ENCODE assay signal across 8 cellular contexts in the genomic region with DNA sequence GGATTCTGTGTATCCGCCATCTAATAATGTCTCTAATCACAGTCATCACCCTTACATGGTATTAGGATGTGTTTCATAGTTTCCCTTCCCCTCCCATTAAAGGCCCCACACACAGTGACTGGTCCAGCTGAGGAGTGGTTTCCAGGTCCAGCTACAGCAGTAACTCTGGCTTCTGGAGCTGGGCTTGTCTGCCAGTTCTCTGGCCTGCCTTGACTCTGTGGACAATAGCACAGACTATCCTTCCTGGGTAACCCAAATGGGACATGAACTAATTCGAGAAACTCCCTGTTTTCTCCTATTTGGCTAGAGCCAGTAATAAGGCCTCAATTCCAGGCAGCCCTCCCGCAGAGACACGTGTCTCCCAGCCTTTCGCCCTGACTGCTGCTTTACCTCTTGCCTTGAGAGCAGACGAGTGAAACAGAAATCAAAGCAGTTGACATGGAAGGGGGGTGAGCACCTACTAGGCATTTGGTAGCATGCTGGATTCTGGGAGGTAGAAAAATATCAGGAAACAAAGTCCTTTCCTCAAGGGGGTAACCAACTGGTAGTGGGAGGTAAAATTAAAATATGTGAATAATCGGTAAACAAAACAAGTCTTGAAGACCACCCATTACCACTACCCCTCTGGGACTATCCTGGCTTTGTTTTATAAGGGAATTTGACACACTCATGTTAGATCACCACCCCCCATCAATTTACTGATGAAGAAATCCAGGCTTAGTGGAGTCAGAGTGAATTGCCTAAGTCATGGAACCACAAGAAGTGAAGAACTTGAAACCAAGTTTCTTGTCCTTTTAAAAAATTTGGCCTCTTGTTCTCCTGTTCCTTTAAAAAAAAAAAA. TPM values are rescaled to one million over a fixed set of nuclear protein-coding genes. Genes with fewer than 3 reads are reported as not detected.
DNase-seq lines count a peak whose midpoint lies in the region; ATAC-seq, FAIRE-seq and TF ChIP-seq lines count a peak whose summit lies in the region.

No MANE protein-coding gene starts in this region.

- H3K4me3 ChIP-seq in AG04450 (ENCODE audit: low read depth, low read length) (peak overlapping the region; percentile 67), HEK293 (ENCODE audit: low read depth, low read length) (peak overlapping the region; percentile 61)

- no peaks in the 10 kb centered on the region for H3K9me3 Mint-ChIP-seq in activated naive CD8-positive, alpha-beta T cell treated with anti-CD3 and anti-CD28 coated beads, Interleukin-2, amount 50 U/mL, for 24 hours

- no peak for TF ChIP-seq POLR2A in H54 (IDR thresholded peaks at IDR 0.05; ENCODE audit: low read depth, low read length)

- ATAC-seq in activated naive CD8-positive, alpha-beta T cell treated with anti-CD3 and anti-CD28 coated beads, Interleukin-2, amount 50 U/mL, for 24 hours: no peak
- peak; percentile 74 to 78 for ATAC-seq in left cardiac atrium
- ATAC-seq in activated CD4-positive, CD25-positive, alpha-beta regulatory T cell treated with anti-CD3 and anti-CD28 coated beads, Interleukin-2, amount 50 U/mL, for 24 hours: no peak

- peak overlapping the region; percentile 94 for H3K4me3 Mint-ChIP-seq in activated naive CD8-positive, alpha-beta T cell treated with anti-CD3 and anti-CD28 coated beads, Interleukin-2, amount 50 U/mL, for 24 hours

- no peak for FAIRE-seq in H54 (lab: Jason Lieb, UNC)

- no peaks in the 10 kb centered on the region for H3K36me3 ChIP-seq in HEK293 (ENCODE audit: control insufficient read depth in 2 of 2, insufficient read depth in 1 of 2, low read length in 2 of 2)

- no peaks in the 10 kb centered on the region for H3K27me3 ChIP-seq in AG04450 (ENCODE audit: control insufficient read depth, insufficient read depth, low read length)

- no peak for TF ChIP-seq CTCF in AG04450 (IDR thresholded peaks at IDR 0.05; ENCODE audit: low read depth, low read length)
- no peak for TF ChIP-seq CTCF in HEK293 (tag by site-specific recombination; IDR thresholded peaks at IDR 0.05)

- POLR2A ChIA-PET in AG04450 (lab: Yijun Ruan, JAX) (interaction anchor here (0.8 to 2.1 kb wide), 6 partner anchors 13 to 345 kb away, joined by 3 to 18 read pairs (median 6); a partner anchor contains a TSS), HEK293 (lab: Yijun Ruan, JAX) (interaction anchor here (0.9 to 4.3 kb wide), 7 partner anchors 11 to 345 kb away, joined by 3 to 56 read pairs (median 4); a partner anchor contains a TSS)

- H3K27me3 Mint-ChIP-seq in activated naive CD8-positive, alpha-beta T cell treated with anti-CD3 and anti-CD28 coated beads, Interleukin-2, amount 50 U/mL, for 24 hours: no peaks in the 10 kb centered on the region

- CTCF ChIA-PET in AG04450 (lab: Charles Lee) (interaction anchor here (0.7 to 0.8 kb wide), 2 partner anchors 12 to 345 kb away, joined by 3 to 4 read pairs; a partner anchor contains a TSS), HEK293 (lab: Yijun Ruan, JAX) (interaction anchor here (0.6 to 1.3 kb wide), 5 partner anchors 63 to 126 kb away, joined by 3 to 5 read pairs (median 4); no protein-coding TSS in a partner anchor)

- peak overlapping the region; percentile 98 for H3K27ac ChIP-seq in AG04450 (ENCODE audit: low read depth, low read length)
- H3K27ac ChIP-seq in HEK293 (ENCODE audit: extremely low read depth, low read depth, low read length): peak overlapping the region; percentile 79

- no peaks in the 10 kb centered on the region for H3K9me3 ChIP-seq in AG04450 (ENCODE audit: control insufficient read depth, insufficient read depth, low read length)
- H3K9me3 ChIP-seq in HEK293 (ENCODE audit: control insufficient read depth, insufficient read depth, low read depth, low read length): no peaks in the 10 kb centered on the region

- DNase-seq in AG04450 (ENCODE audit: low read depth, low spot score) (no peak), left cardiac atrium (peak; percentile 80), pons (ENCODE audit: low spot score) (peak; percentile 77), occipital lobe (lab: John Stamatoyannopoulos, UW) (no peak), H54 (ENCODE audit: insufficient read length, low spot score) (no peak)
- no peak for DNase-seq in activated naive CD8-positive, alpha-beta T cell treated with anti-CD3 and anti-CD28 coated beads, Interleukin-2, amount 50 U/mL, for 24 hours

- peaks cover 39% of the 10 kb centered on the region for H3K4me1 Mint-ChIP-seq in activated naive CD8-positive, alpha-beta T cell treated with anti-CD3 and anti-CD28 coated beads, Interleukin-2, amount 50 U/mL, for 24 hours

- H3K36me3 Mint-ChIP-seq in activated naive CD8-positive, alpha-beta T cell treated with anti-CD3 and anti-CD28 coated beads, Interleukin-2, amount 50 U/mL, for 24 hours (ENCODE audit: low read depth): no peaks in the 10 kb centered on the region

- H3K27ac Mint-ChIP-seq in activated naive CD8-positive, alpha-beta T cell treated with anti-CD3 and anti-CD28 coated beads, Interleukin-2, amount 50 U/mL, for 24 hours: peak overlapping the region; percentile 20

- peaks cover 25% of the 10 kb centered on the region for H3K4me1 ChIP-seq in HEK293 (ENCODE audit: control insufficient read depth, insufficient read depth, low read length)

- intact Hi-C loops in left cardiac atrium (cut with DNase I): loop anchor here in 1 of 2 donors (10.0 kb wide), 1 partner anchor 120 kb away; a partner anchor contains a TSS

TF ChIP-seq in HEK293, 187 proteins besides CTCF, POLR2A, EP300 and RAD21 (continues in another document):
- TF ChIP-seq TRIM28 (IDR thresholded peaks at IDR 0.05; ENCODE audit: borderline replicate concordance, low read length): no peak
- TF ChIP-seq, protein P1, sequence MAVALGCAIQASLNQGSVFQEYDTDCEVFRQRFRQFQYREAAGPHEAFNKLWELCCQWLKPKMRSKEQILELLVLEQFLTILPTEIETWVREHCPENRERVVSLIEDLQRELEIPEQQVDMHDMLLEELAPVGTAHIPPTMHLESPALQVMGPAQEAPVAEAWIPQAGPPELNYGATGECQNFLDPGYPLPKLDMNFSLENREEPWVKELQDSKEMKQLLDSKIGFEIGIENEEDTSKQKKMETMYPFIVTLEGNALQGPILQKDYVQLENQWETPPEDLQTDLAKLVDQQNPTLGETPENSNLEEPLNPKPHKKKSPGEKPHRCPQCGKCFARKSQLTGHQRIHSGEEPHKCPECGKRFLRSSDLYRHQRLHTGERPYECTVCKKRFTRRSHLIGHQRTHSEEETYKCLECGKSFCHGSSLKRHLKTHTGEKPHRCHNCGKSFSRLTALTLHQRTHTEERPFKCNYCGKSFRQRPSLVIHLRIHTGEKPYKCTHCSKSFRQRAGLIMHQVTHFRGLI (tag by site-specific recombination; IDR thresholded peaks at IDR 0.05): no peak
- TF ChIP-seq ZNF394 (tag by site-specific recombination; IDR thresholded peaks at IDR 0.05; ENCODE audit: borderline replicate concordance): no peak
- TF ChIP-seq, protein P2, sequence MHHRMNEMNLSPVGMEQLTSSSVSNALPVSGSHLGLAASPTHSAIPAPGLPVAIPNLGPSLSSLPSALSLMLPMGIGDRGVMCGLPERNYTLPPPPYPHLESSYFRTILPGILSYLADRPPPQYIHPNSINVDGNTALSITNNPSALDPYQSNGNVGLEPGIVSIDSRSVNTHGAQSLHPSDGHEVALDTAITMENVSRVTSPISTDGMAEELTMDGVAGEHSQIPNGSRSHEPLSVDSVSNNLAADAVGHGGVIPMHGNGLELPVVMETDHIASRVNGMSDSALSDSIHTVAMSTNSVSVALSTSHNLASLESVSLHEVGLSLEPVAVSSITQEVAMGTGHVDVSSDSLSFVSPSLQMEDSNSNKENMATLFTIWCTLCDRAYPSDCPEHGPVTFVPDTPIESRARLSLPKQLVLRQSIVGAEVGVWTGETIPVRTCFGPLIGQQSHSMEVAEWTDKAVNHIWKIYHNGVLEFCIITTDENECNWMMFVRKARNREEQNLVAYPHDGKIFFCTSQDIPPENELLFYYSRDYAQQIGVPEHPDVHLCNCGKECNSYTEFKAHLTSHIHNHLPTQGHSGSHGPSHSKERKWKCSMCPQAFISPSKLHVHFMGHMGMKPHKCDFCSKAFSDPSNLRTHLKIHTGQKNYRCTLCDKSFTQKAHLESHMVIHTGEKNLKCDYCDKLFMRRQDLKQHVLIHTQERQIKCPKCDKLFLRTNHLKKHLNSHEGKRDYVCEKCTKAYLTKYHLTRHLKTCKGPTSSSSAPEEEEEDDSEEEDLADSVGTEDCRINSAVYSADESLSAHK (tag by site-specific recombination; IDR thresholded peaks at IDR 0.05): 0 out of 2 replicates have a peak, but pooled peaks have one; percentile 15
- no peak for TF ChIP-seq IKZF3 (tag by site-specific recombination; IDR thresholded peaks at IDR 0.05)
- TF ChIP-seq, protein P3, sequence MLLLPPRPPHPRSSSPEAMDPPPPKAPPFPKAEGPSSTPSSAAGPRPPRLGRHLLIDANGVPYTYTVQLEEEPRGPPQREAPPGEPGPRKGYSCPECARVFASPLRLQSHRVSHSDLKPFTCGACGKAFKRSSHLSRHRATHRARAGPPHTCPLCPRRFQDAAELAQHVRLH (tag by site-specific recombination; IDR thresholded peaks at IDR 0.05): 0 out of 2 replicates have a peak, but pooled peaks have one; percentile 4

RNA-seq across cellular contexts. Expression of a gene that starts 1.2 kb away (rescaled TPM):
- 17.2 and 21.6 TPM in 2 replicates for polyA plus RNA-seq in AG04450 (2011; rRNA removed)
- polyA minus RNA-seq in AG04450 (2011; rRNA and poly(A)+ RNA removed): 19.8 and 21.4 TPM in 2 replicates
- total RNA-seq in left cardiac atrium (10 to 100 TPM; 11.2 to 13.2 TPM), occipital lobe (3.4 TPM)

Comparison
In these comparisons a context has a peak if more than half of its experiments do, and no peak if none do; other contexts are left out.
1. DNase-seq: peak in left cardiac atrium (single experiment) and pons (single experiment); none in AG04450 (single experiment), activated naive CD8-positive, alpha-beta T cell treated with anti-CD3 and anti-CD28 coated beads, Interleukin-2, amount 50 U/mL, for 24 hours (single experiment), occipital lobe (single experiment) and H54 (single experiment).
2. ATAC-seq: peak in left cardiac atrium (2 of 2); none in activated naive CD8-positive, alpha-beta T cell treated with anti-CD3 and anti-CD28 coated beads, Interleukin-2, amount 50 U/mL, for 24 hours (single experiment) and activated CD4-positive, CD25-positive, alpha-beta regulatory T cell treated with anti-CD3 and anti-CD28 coated beads, Interleukin-2, amount 50 U/mL, for 24 hours (0 of 2).